Comparison of ENCODE assay signal across 10 cellular contexts in the genomic region with DNA sequence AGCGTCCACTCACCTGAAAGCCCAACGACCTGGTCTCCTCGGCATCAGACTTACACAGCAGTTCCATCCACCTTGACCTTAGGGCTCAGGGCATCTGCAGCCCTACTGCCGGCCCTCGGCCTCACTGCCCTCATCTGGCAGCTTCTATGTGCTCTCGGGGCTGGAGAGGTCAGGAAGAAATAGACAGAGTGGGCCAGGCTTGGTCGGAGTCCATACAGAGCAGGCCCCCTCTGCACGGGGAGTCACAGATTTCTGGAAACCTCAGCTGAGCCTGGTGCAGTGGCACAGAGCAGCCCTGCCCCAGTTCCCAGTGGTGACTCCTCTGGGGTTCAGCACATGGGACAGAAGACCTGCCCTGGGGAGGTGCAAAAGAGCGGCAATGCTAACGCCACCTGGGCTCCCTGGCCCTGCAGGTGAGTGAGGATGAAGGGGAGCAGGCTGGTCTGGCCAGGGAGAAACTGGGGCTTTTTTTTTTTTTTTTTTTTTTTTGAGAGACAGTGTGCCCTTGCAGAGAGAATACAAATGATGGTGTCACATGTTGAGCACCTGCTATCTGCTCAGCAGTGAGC.
DNase-seq lines count a peak whose midpoint lies in the region; ATAC-seq and TF ChIP-seq lines count a peak whose summit lies in the region.
"Had no signal": no experiment of that assay in that cellular context is flagged by ENCODE, and none has a peak within 500 bp of the region (broad histone marks: within the 10 kb centered on the region; RNA-seq: fewer than 3 reads in every experiment).

No MANE protein-coding gene starts in this region.

- H3K27me3 Mint-ChIP-seq in central memory CD8-positive, alpha-beta T cell: peaks cover 63% of the 10 kb centered on the region

- peak overlapping the region; percentile 75 to 78 for H3K27ac ChIP-seq in prostate gland

- peaks cover 13% of the 10 kb centered on the region for H3K4me1 Mint-ChIP-seq in central memory CD8-positive, alpha-beta T cell

- no peaks in the 10 kb centered on the region for H3K9me3 Mint-ChIP-seq in central memory CD8-positive, alpha-beta T cell
- H3K9me3 Mint-ChIP-seq: activated CD4-positive, alpha-beta memory T cell treated with anti-CD3 and anti-CD28 coated beads for 36 hours had no signal

- intact Hi-C loops in prostate gland (cut with DNase I): loop anchor here (2.0 to 5.0 kb wide), 2 partner anchors 478 to 501 kb away; no protein-coding TSS in a partner anchor
- intact Hi-C loops in sciatic nerve (cut with DNase I): loop anchor here (5.0 kb wide), 1 partner anchor 501 kb away; no protein-coding TSS in a partner anchor

- no peaks in the 10 kb centered on the region for H3K4me1 ChIP-seq in prostate gland (replicated peaks)

- peak overlapping the region; percentile 63 for H3K4me3 Mint-ChIP-seq in central memory CD8-positive, alpha-beta T cell

- H3K27ac Mint-ChIP-seq in central memory CD8-positive, alpha-beta T cell (ENCODE audit: low read depth): peak overlapping the region; percentile 22

- H3K36me3 ChIP-seq in prostate gland: no peaks in the 10 kb centered on the region
- H3K36me3 ChIP-seq: transverse colon had no signal

- H3K36me3 Mint-ChIP-seq in central memory CD8-positive, alpha-beta T cell (ENCODE audit: insufficient read depth): peaks cover 1% of the 10 kb centered on the region
- H3K36me3 Mint-ChIP-seq: activated CD4-positive, alpha-beta memory T cell treated with anti-CD3 and anti-CD28 coated beads for 36 hours had no signal

- DNase-seq in DMS53 treated with DMSO at 0.1 percent for 48 hours (lab: John Stamatoyannopoulos, UW; ENCODE audit: unreplicated experiment) (peak; percentile 99), prostate gland (ENCODE audit: low spot score) (no peak), sciatic nerve (ENCODE audit: low spot score) (no peak), erythroblast (lab: John Stamatoyannopoulos, UW) (no peak)
- no peak for DNase-seq in central memory CD8-positive, alpha-beta T cell (ENCODE audit: low spot score in 2 of 2)
- DNase-seq in activated CD4-positive, alpha-beta T cell treated with anti-CD3 and anti-CD28 coated beads for 1 hour: no peak

- WGBS in prostate gland: 59% methylated on average over 10 of the region's 10 CpGs

- no peaks in the 10 kb centered on the region for H3K9me3 ChIP-seq in prostate gland
- H3K9me3 ChIP-seq: transverse colon had no signal

- TF ChIP-seq POLR2A in prostate gland (IDR thresholded peaks at IDR 0.05): no peak
- no peak for TF ChIP-seq POLR2A in erythroblast (IDR thresholded peaks at IDR 0.05; ENCODE audit: low read length)

- no peaks in the 10 kb centered on the region for H3K27me3 ChIP-seq in prostate gland (replicated peaks; ENCODE audit: insufficient read depth)

- peak; percentile 19; the same call in 1 of the 2 replicates for TF ChIP-seq CTCF in LNCAP (IDR thresholded peaks at IDR 0.05)
- no peak for TF ChIP-seq CTCF in prostate gland (IDR thresholded peaks at IDR 0.05)

- no peak for ATAC-seq in central memory CD8-positive, alpha-beta T cell (replicated peaks; ENCODE audit: extremely low read depth, poor library complexity, severe bottlenecking)
- ATAC-seq in sciatic nerve (no peak), GM18868 (IDR thresholded peaks at IDR 0.05; ENCODE audit: unreplicated experiment) (no peak)

- no peak overlapping the region for H3K4me3 ChIP-seq in prostate gland
